8 cellular contexts compared by ENCODE assay signal in genomic region chr14:68796418-68797101, GRCh38. TPM values are rescaled to one million over a fixed set of nuclear protein-coding genes. Genes with fewer than 3 reads are reported as not detected.
DNase-seq lines count a peak whose midpoint lies in the region; ATAC-seq and TF ChIP-seq lines count a peak whose summit lies in the region.

No MANE protein-coding gene starts in this region.

- in situ Hi-C loops in brain microvascular endothelial cell (cut with HindIII; ENCODE audit: low pct_ligation_motif_present, low sequenced_read_pairs) = no loop called here

- H3K27me3 ChIP-seq in right atrium auricular region (no peaks in the 10 kb centered on the region), brain microvascular endothelial cell (replicated peaks) (no peaks in the 10 kb centered on the region), mesenchymal stem cell (ENCODE audit: control insufficient read depth in 1 of 2, insufficient read depth in 1 of 2, low read length in 2 of 2) (no peaks in the 10 kb centered on the region), vagina (no peaks in the 10 kb centered on the region)

- peak overlapping the region; percentile 86 for H3K4me2 ChIP-seq in mesenchymal stem cell (ENCODE audit: low read length, poor library complexity, severe bottlenecking)

- peaks cover 4% of the 10 kb centered on the region for H3K36me3 ChIP-seq in right atrium auricular region
- no peaks in the 10 kb centered on the region for H3K36me3 ChIP-seq in brain microvascular endothelial cell (replicated peaks)
- peaks cover 1 to 4% of the 10 kb centered on the region in 2 experiments for H3K36me3 ChIP-seq in mesenchymal stem cell (ENCODE audit: control insufficient read depth in 1 of 2, insufficient read depth in 2 of 2, low read depth in 1 of 2, low read length in 2 of 2)
- peaks cover 0 to 4% of the 10 kb centered on the region in 2 donors for H3K36me3 ChIP-seq in vagina

- peak overlapping the region; percentile 88 to 98 for H3K18ac ChIP-seq in mesenchymal stem cell (ENCODE audit: low read depth in 1 of 2, low read length in 2 of 2)

- peak overlapping the region; percentile 33 for H2BK5ac ChIP-seq in mesenchymal stem cell (ENCODE audit: low read depth, low read length, poor library complexity, severe bottlenecking)

- peak overlapping the region; percentile 81 for H2BK120ac ChIP-seq in mesenchymal stem cell (ENCODE audit: low read depth, low read length)

- H3K4ac ChIP-seq in mesenchymal stem cell (ENCODE audit: low read depth in 1 of 2, low read length in 2 of 2) = peak overlapping the region; percentile 95 to 99

- H2BK15ac ChIP-seq in mesenchymal stem cell (ENCODE audit: low read depth, poor library complexity, severe bottlenecking) = peak overlapping the region; percentile 83

- H2BK12ac ChIP-seq in mesenchymal stem cell (ENCODE audit: low read length in 2 of 2) = peak overlapping the region; percentile 71 to 98

- 44% methylated on average over 5 of the region's 5 CpGs for WGBS in mesenchymal stem cell

- no peak overlapping the region for H2AFZ ChIP-seq in mesenchymal stem cell (ENCODE audit: low read depth, low read length)

- H4K8ac ChIP-seq in mesenchymal stem cell (ENCODE audit: low read length) = peak overlapping the region; percentile 87

- H3K9me3 ChIP-seq in right atrium auricular region (peaks cover 0 to 4% of the 10 kb centered on the region in 2 donors), mesenchymal stem cell (ENCODE audit: control insufficient read depth, low read length) (peaks cover 9% of the 10 kb centered on the region), vagina (no peaks in the 10 kb centered on the region)

- ATAC-seq in left cardiac atrium = no peak
- no peak for ATAC-seq in GM18907 (IDR thresholded peaks at IDR 0.05; ENCODE audit: unreplicated experiment)

- peaks cover 4% of the 10 kb centered on the region for H3K79me1 ChIP-seq in mesenchymal stem cell (replicated peaks; ENCODE audit: low read length, poor library complexity, severe bottlenecking)

- H2AK5ac ChIP-seq in mesenchymal stem cell (ENCODE audit: low read length, severe bottlenecking) = peak overlapping the region; percentile 94

- H3K4me1 ChIP-seq in right atrium auricular region (peaks cover 0 to 14% of the 10 kb centered on the region in 2 donors), mesenchymal stem cell (ENCODE audit: control insufficient read depth, insufficient read depth, low read depth, low read length) (peaks cover 10% of the 10 kb centered on the region), vagina (peaks cover 13% of the 10 kb centered on the region)

- DNase-seq in right atrium auricular region (ENCODE audit: low spot score) (peak; percentile 57), left cardiac atrium (no peak), brain microvascular endothelial cell (no peak), mesenchymal stem cell (peak; percentile 71), vagina (ENCODE audit: extremely low spot score in 2 of 2) (no peak), SKM-1 treated with dmso at 0.1 percent for 144 hours (lab: John Stamatoyannopoulos, UW; ENCODE audit: unreplicated experiment) (no peak), COLO829 (ENCODE audit: low spot score) (no peak)

- H4K91ac ChIP-seq in mesenchymal stem cell (ENCODE audit: low read length) = peak overlapping the region; percentile 91

- no peak overlapping the region for H3K23ac ChIP-seq in mesenchymal stem cell (ENCODE audit: low read length in 2 of 2)

- peak overlapping the region in 1 of 2 experiments; percentile 45 for H3K14ac ChIP-seq in mesenchymal stem cell (ENCODE audit: low read length in 2 of 2)

- TF ChIP-seq CTCF in right atrium auricular region (IDR thresholded peaks at IDR 0.05) (no peak), brain microvascular endothelial cell (IDR thresholded peaks at IDR 0.05; ENCODE audit: low read depth, low read length, missing control alignments) (no peak), vagina (IDR thresholded peaks at IDR 0.05) (no peak)

- peak overlapping the region; percentile 100 for H3K9ac ChIP-seq in mesenchymal stem cell (ENCODE audit: low read length)

- H3K4me3 ChIP-seq in right atrium auricular region (peak overlapping the region; percentile 83 to 94), brain microvascular endothelial cell (ENCODE audit: low read depth, low read length) (peak overlapping the region; percentile 81), mesenchymal stem cell (ENCODE audit: insufficient read depth in 1 of 2, low read depth in 1 of 2, low read length in 2 of 2) (peak overlapping the region; percentile 75 to 88), vagina (peak overlapping the region; percentile 84 to 95)

- H3K27ac ChIP-seq in right atrium auricular region (peak overlapping the region; percentile 100), brain microvascular endothelial cell (peak overlapping the region; percentile 98), mesenchymal stem cell (ENCODE audit: low read length, poor library complexity, severe bottlenecking) (peak overlapping the region; percentile 93), vagina (peak overlapping the region; percentile 99)

- TF ChIP-seq POLR2A in vagina (IDR thresholded peaks at IDR 0.05) = no peak

- intact Hi-C loops in left cardiac atrium (cut with DNase I) = no loop called here
- intact Hi-C loops in vagina (cut with DNase I) = no loop called here

RNA-seq across cellular contexts. Expression of gene ZFP36L1, which starts 3.7 kb away (rescaled TPM):
- total RNA-seq in right atrium auricular region = 100 to 1,000 TPM in 1 of 2 donors, 10 to 100 TPM in 1; 66.6 to 276 TPM
- total RNA-seq in left cardiac atrium = 100 to 1,000 TPM in 1 of 2 donors, 10 to 100 TPM in 1; 89.6 to 105 TPM
- polyA plus RNA-seq in mesenchymal stem cell (2013, experiment 1 of 2) = 407 TPM
- polyA plus RNA-seq in mesenchymal stem cell (2013, experiment 2 of 2) = 408 TPM
- 1,405 TPM for total RNA-seq in vagina

Comparison
In these comparisons a context has a peak if more than half of its experiments do, and no peak if none do; other contexts are left out.
1. DNase-seq: peak in right atrium auricular region (single experiment) and mesenchymal stem cell (single experiment); none in left cardiac atrium (single experiment), brain microvascular endothelial cell (single experiment), vagina (0 of 2), SKM-1 treated with dmso at 0.1 percent for 144 hours (single experiment) and COLO829 (single experiment).
2. Peak in every context shown above with its lines, with median percentiles within 50 percentile points of each other: H3K27ac ChIP-seq and H3K4me3 ChIP-seq.